Comparison of ENCODE assay signal across 29 cellular contexts in genomic region chr19:11106477-11106876, GRCh38. TPM values are rescaled to one million over a fixed set of nuclear protein-coding genes. Genes with fewer than 3 reads are reported as not detected.
DNase-seq lines count a peak whose midpoint lies in the region; ATAC-seq and TF ChIP-seq lines count a peak whose summit lies in the region.
"Had no signal": no experiment of that assay in that cellular context is flagged by ENCODE, and none has a peak within 500 bp of the region (broad histone marks: within the 10 kb centered on the region; RNA-seq: fewer than 3 reads in every experiment).

No MANE protein-coding gene starts in this region.

- intact Hi-C loops in Calu3 (cut with micrococcal nuclease; ENCODE audit: unreplicated experiment) (no loop called here), heart left ventricle (cut with DNase I) (no loop called here)

- H3K27ac ChIP-seq in heart left ventricle: peak overlapping the region in 3 of 12 donors; percentile 10 to 43 (median 39)
- H3K27ac ChIP-seq: BLaER1, body of pancreas, GM23248, HL-60, thoracic aorta had no signal

- H3K27ac Mint-ChIP-seq in Calu3 (ENCODE audit: unreplicated experiment): peak overlapping the region; percentile 44
- peak overlapping the region in 2 of 3 experiments; percentile 67 to 72 for H3K27ac Mint-ChIP-seq in nephron
- H3K27ac Mint-ChIP-seq: activated CD8-positive, alpha-beta T cell treated with anti-CD3 and anti-CD28 coated beads, Interleukin-2, amount 10 ng/mL, durations not matched to agents 7 days and 5 days; stimulated activated memory B cell treated with anti-CD40 and anti-IgM and Interleukin-4, amounts not matched to agents 10 μg/mL and 1 μg/mL and 100 μg/mL, for 72 hours had no signal

- TF ChIP-seq CTCF in Calu3 (IDR thresholded peaks at IDR 0.05; ENCODE audit: unreplicated experiment): no peak
- TF ChIP-seq CTCF in heart left ventricle (IDR thresholded peaks at IDR 0.05): peak in 2 of 12 donors; percentile 7 to 15
- TF ChIP-seq CTCF in nephron (IDR thresholded peaks at IDR 0.05; ENCODE audit: unreplicated experiment in 3 of 3): no peak

- CTCF ChIA-PET in Calu3 (lab: Charles Lee): no interaction called here

- no peaks in the 10 kb centered on the region for H3K4me1 ChIP-seq in heart left ventricle
- H3K4me1 ChIP-seq: BLaER1, body of pancreas had no signal

- H3K9me3 Mint-ChIP-seq in Calu3 (ENCODE audit: low read depth, unreplicated experiment) (no peaks in the 10 kb centered on the region), nephron (no peaks in the 10 kb centered on the region)
- H3K9me3 Mint-ChIP-seq: immature natural killer cell; stimulated activated memory B cell treated with anti-CD40 and anti-IgM and Interleukin-4, amounts not matched to agents 10 μg/mL and 1 μg/mL and 100 μg/mL, for 72 hours had no signal

- H3K4me1 Mint-ChIP-seq in Calu3 (ENCODE audit: low read depth, unreplicated experiment): no peaks in the 10 kb centered on the region
- H3K4me1 Mint-ChIP-seq in nephron: no peaks in the 10 kb centered on the region
- H3K4me1 Mint-ChIP-seq: stimulated activated memory B cell treated with anti-CD40 and anti-IgM and Interleukin-4, amounts not matched to agents 10 μg/mL and 1 μg/mL and 100 μg/mL, for 72 hours had no signal

- no peak for DNase-seq in Calu3
- DNase-seq in SK-N-DZ (ENCODE audit: low spot score): peak; percentile 63
- DNase-seq in heart left ventricle: peak; percentile 56 to 88 (median 74)
- no peak for DNase-seq in stimulated activated CD4-positive, alpha-beta T cell treated with anti-CD3 and anti-CD28 coated beads, Interleukin-2, amount 100 ng/mL, for 24 hours
- DNase-seq in NCI-H446 treated with DMSO at 0.1 percent for 48 hours (lab: John Stamatoyannopoulos, UW): no peak
- DNase-seq in cortex of kidney (lab: John Stamatoyannopoulos, UW): no peak
- DNase-seq: ACHN; activated CD8-positive, alpha-beta T cell treated with anti-CD3 and anti-CD28 coated beads, Interleukin-2, amount 10 ng/mL, durations not matched to agents 7 days and 5 days; activated effector memory CD4-positive, alpha-beta T cell treated with anti-CD3 and anti-CD28 coated beads, Interleukin-2, amount 50 U/mL, for 16 hours; activated T-cell treated with anti-CD3 and anti-CD28 coated beads for 4 hours; COR-L47; DMS79 treated with DMSO at 0.1 percent for 48 hours; effector CD8-positive, alpha-beta T cell; erythroblast; foreskin melanocyte; GM23248; hippocampal formation; immature natural killer cell; NCI-H1105 treated with DMSO at 0.1 percent for 48 hours; NCI-H446 had no signal

- ATAC-seq in heart left ventricle (peak; percentile 58 to 83 (median 72)), HG03095 (IDR thresholded peaks at IDR 0.05; ENCODE audit: unreplicated experiment) (no peak)
- ATAC-seq: activated CD4-positive, CD25-positive, alpha-beta regulatory T cell treated with anti-CD3 and anti-CD28 coated beads, Interleukin-2, amount 50 U/mL, for 24 hours; activated CD8-positive, alpha-beta T cell treated with anti-CD3 and anti-CD28 coated beads, Interleukin-2, amount 10 ng/mL, durations not matched to agents 7 days and 5 days; body of pancreas; stimulated activated memory B cell treated with anti-CD40 and anti-IgM and Interleukin-4, amounts not matched to agents 10 μg/mL and 1 μg/mL and 100 μg/mL, for 72 hours had no signal

- H3K9me3 ChIP-seq in heart left ventricle: no peaks in the 10 kb centered on the region
- H3K9me3 ChIP-seq: BLaER1, body of pancreas, thoracic aorta had no signal

- H3K27me3 Mint-ChIP-seq in Calu3 (ENCODE audit: unreplicated experiment): no peaks in the 10 kb centered on the region
- peaks cover 3% of the 10 kb centered on the region for H3K27me3 Mint-ChIP-seq in nephron (ENCODE audit: low read depth)

- no peak overlapping the region for H3K4me3 ChIP-seq in heart left ventricle
- H3K4me3 ChIP-seq: BLaER1, body of pancreas, GM23248, smooth muscle cell, thoracic aorta had no signal

- BruUV-seq in Calu3 (replicated peaks; lab: Mats Ljungman, UMichigan): no TSS peak

- H3K27me3 ChIP-seq in heart left ventricle: no peaks in the 10 kb centered on the region
- H3K27me3 ChIP-seq: BLaER1, body of pancreas had no signal

- TF ChIP-seq POLR2A in heart left ventricle (IDR thresholded peaks at IDR 0.05): no peak

- H3K36me3 Mint-ChIP-seq in Calu3 (ENCODE audit: insufficient read depth, unreplicated experiment) (peaks cover 96% of the 10 kb centered on the region), nephron (ENCODE audit: low read depth) (peaks cover 62% of the 10 kb centered on the region)

- no peak overlapping the region for H3K4me3 Mint-ChIP-seq in Calu3 (ENCODE audit: low read depth, unreplicated experiment)
- H3K4me3 Mint-ChIP-seq in nephron: no peak overlapping the region
- H3K4me3 Mint-ChIP-seq: activated CD8-positive, alpha-beta T cell treated with anti-CD3 and anti-CD28 coated beads, Interleukin-2, amount 10 ng/mL, durations not matched to agents 7 days and 5 days; immature natural killer cell; stimulated activated memory B cell treated with anti-CD40 and anti-IgM and Interleukin-4, amounts not matched to agents 10 μg/mL and 1 μg/mL and 100 μg/mL, for 72 hours had no signal

- 66 to 83% (median 75%) methylated on average over 13 of the region's 13 CpGs for WGBS in heart left ventricle, 4 donors

- peaks cover 2 to 100% (median 98%) of the 10 kb centered on the region in 9 donors for H3K36me3 ChIP-seq in heart left ventricle

RNA-seq across cellular contexts. Expression of gene LDLR, which starts 17.2 kb away (rescaled TPM):
- total RNA-seq in Calu3 (2022) (289 and 294 TPM in 2 replicates), heart left ventricle (10 to 100 TPM in 8 of 9 donors, 1 to 10 TPM in 1; 4.3 to 30.9 (median 19.0) TPM)
- 23.7 and 27.5 TPM in 2 replicates for polyA plus RNA-seq in SK-N-DZ (2014; cell fraction: cytosol; rRNA removed)
- 14.4 and 19.8 TPM in 2 replicates for polyA plus RNA-seq in SK-N-DZ (2014; cell fraction: nucleus; rRNA removed)
- polyA plus RNA-seq in heart left ventricle: 10 to 100 TPM in 1 of 2 donors, 1 to 10 TPM in 1; 4.5 to 45.9 TPM

RNA-seq across cellular contexts. Expression of gene SPC24, which starts 49.1 kb away (rescaled TPM):
- 31.8 and 36.4 TPM in 2 replicates for total RNA-seq in Calu3 (2022)
- 120 and 144 TPM in 2 replicates for polyA plus RNA-seq in SK-N-DZ (2014; cell fraction: cytosol; rRNA removed)
- polyA plus RNA-seq in SK-N-DZ (2014; cell fraction: nucleus; rRNA removed): 99.3 and 99.7 TPM in 2 replicates
- total RNA-seq in heart left ventricle: 10 to 100 TPM in 1 of 9 donors, 1 to 10 TPM in 8; 1.7 to 10.7 (median 5.2) TPM
- 1 to 10 TPM; 1.4 to 3.0 TPM for polyA plus RNA-seq in heart left ventricle

Comparison
In these comparisons a context has a peak if more than half of its experiments do, and no peak if none do; other contexts are left out.
1. DNase-seq: peak in SK-N-DZ (single experiment) and heart left ventricle (5 of 5); none in Calu3 (single experiment), stimulated activated CD4-positive, alpha-beta T cell treated with anti-CD3 and anti-CD28 coated beads, Interleukin-2, amount 100 ng/mL, for 24 hours (0 of 2), NCI-H446 treated with DMSO at 0.1 percent for 48 hours (single experiment) and cortex of kidney (single experiment).